2 cellular contexts compared by ENCODE assay signal in genomic region chr12:68317047-68317667, GRCh38.
TF ChIP-seq lines count a peak whose summit lies in the region.

No MANE protein-coding gene starts in this region.

TF ChIP-seq in GM12878, 131 proteins besides CTCF, POLR2A, EP300 and RAD21 (continued from another document):
- TF ChIP-seq BRCA1 (IDR thresholded peaks at IDR 0.05; ENCODE audit: low read depth, low read length) (no peak), EGR1 (IDR thresholded peaks at IDR 0.05; ENCODE audit: borderline replicate concordance in 1 of 2, low read depth in 2 of 2, low read length in 2 of 2) (no peak), SUPT20H (IDR thresholded peaks at IDR 0.05; ENCODE audit: borderline replicate concordance, control insufficient read depth, low read depth, low read length) (no peak), SREBF2 (IDR thresholded peaks at IDR 0.05; ENCODE audit: low read length) (no peak), IKZF1 (conservative IDR thresholded peaks at IDR 0.05) (no peak), RELA (IDR thresholded peaks at IDR 0.05; ENCODE audit: borderline replicate concordance, partially characterized antibody) (no peak), ZBTB4 (CRISPR knock-in tag; IDR thresholded peaks at IDR 0.05) (no peak), CBFB (IDR thresholded peaks at IDR 0.05; ENCODE audit: low read depth) (no peak)
TF ChIP-seq in GM12878: peak in this region for 2.

TF ChIP-seq in liver, 16 proteins besides CTCF, POLR2A, EP300 and RAD21 (continued from another document):
- TF ChIP-seq ATF3 (IDR thresholded peaks at IDR 0.05) (no peak), HNF4G (IDR thresholded peaks at IDR 0.05) (no peak), JUND (IDR thresholded peaks at IDR 0.05) (no peak), HNF4A (conservative IDR thresholded peaks at IDR 0.05) (no peak), FOXA1 (IDR thresholded peaks at IDR 0.05) (no peak), GABPA (IDR thresholded peaks at IDR 0.05 in 1 of 2, conservative IDR thresholded peaks at IDR 0.05 in 1 of 2) (no peak), FOXA2 (IDR thresholded peaks at IDR 0.05) (no peak), RXRA (IDR thresholded peaks at IDR 0.05) (no peak), MAX (IDR thresholded peaks at IDR 0.05) (no peak), YY1 (IDR thresholded peaks at IDR 0.05) (no peak), TAF1 (conservative IDR thresholded peaks at IDR 0.05) (no peak), REST (IDR thresholded peaks at IDR 0.05) (no peak), ZBTB33 (IDR thresholded peaks at IDR 0.05) (no peak), NR2F2 (IDR thresholded peaks at IDR 0.05) (no peak)
